Comparison of ENCODE assay signal across 13 cellular contexts in genomic region chr14:61153436-61153835, GRCh38.
DNase-seq lines count a peak whose midpoint lies in the region; ATAC-seq and TF ChIP-seq lines count a peak whose summit lies in the region.
"Had no signal": no experiment of that assay in that cellular context is flagged by ENCODE, and none has a peak within 500 bp of the region (broad histone marks: within the 10 kb centered on the region; RNA-seq: fewer than 3 reads in every experiment).

No MANE protein-coding gene starts in this region.

- no peaks in the 10 kb centered on the region for H3K9me3 Mint-ChIP-seq in mesothelial cell of epicardium

- H3K4me1 Mint-ChIP-seq in mesothelial cell of epicardium, result peaks cover 38% of the 10 kb centered on the region
- H3K4me1 Mint-ChIP-seq: naive thymus-derived CD8-positive, alpha-beta T cell had no signal

- H3K4me3 Mint-ChIP-seq in mesothelial cell of epicardium, result no peak overlapping the region
- H3K4me3 Mint-ChIP-seq: naive thymus-derived CD8-positive, alpha-beta T cell had no signal

- H3K27me3 Mint-ChIP-seq in mesothelial cell of epicardium (ENCODE audit: low read depth), result no peaks in the 10 kb centered on the region

- ATAC-seq in GM19324 (IDR thresholded peaks at IDR 0.05; ENCODE audit: low FRiP score, unreplicated experiment), result no peak
- ATAC-seq: naive thymus-derived CD8-positive, alpha-beta T cell had no signal

- peak overlapping the region; percentile 84 for H3K27ac Mint-ChIP-seq in mesothelial cell of epicardium
- H3K27ac Mint-ChIP-seq: naive thymus-derived CD8-positive, alpha-beta T cell had no signal

- H3K4me3 ChIP-seq in choroid plexus epithelial cell (ENCODE audit: low read depth, low read length), result no peak overlapping the region

- peak; percentile 83 for DNase-seq in Daoy (ENCODE audit: low read depth)
- DNase-seq in NCI-H2171 (lab: John Stamatoyannopoulos, UW), result peak; percentile 83
- peak; percentile 60 for DNase-seq in choroid plexus epithelial cell (ENCODE audit: low read depth)
- DNase-seq in mesothelial cell of epicardium (ENCODE audit: low spot score in 2 of 2, unreplicated experiment in 2 of 2), result no peak
- DNase-seq in activated T-cell treated with anti-CD3 and anti-CD28 coated beads, Interleukin-2, amount 50 U/mL, for 1 hour, result no peak
- DNase-seq in COR-L47 (lab: John Stamatoyannopoulos, UW), result no peak
- DNase-seq in activated effector memory CD4-positive, alpha-beta T cell treated with Interleukin-2 at 50 U/mL for 16 hours, result no peak
- DNase-seq: naive thymus-derived CD8-positive, alpha-beta T cell; NCI-H187 treated with DMSO at 0.1 percent for 48 hours; stimulated activated CD4-positive, alpha-beta T cell treated with anti-CD3 and anti-CD28 coated beads, Interleukin-12 subunit alpha, Interleukin-12 subunit beta, amount 100 ng/mL, for 4 hours; stimulated activated CD8-positive, alpha-beta memory T cell treated with anti-CD3 and anti-CD28 coated beads, Interleukin-4, amount 100 ng/mL, for 48 hours; T1000 had no signal

- TF ChIP-seq CTCF in choroid plexus epithelial cell (conservative IDR thresholded peaks at IDR 0.05; ENCODE audit: low read depth, low read length) (peak; percentile 7), mesothelial cell of epicardium (IDR thresholded peaks at IDR 0.05; ENCODE audit: unreplicated experiment) (no peak)

- H3K36me3 Mint-ChIP-seq in mesothelial cell of epicardium, result no peaks in the 10 kb centered on the region
- H3K36me3 Mint-ChIP-seq: naive thymus-derived CD8-positive, alpha-beta T cell had no signal

Comparison
In these comparisons a context has a peak if more than half of its experiments do, and no peak if none do; other contexts are left out.
1. DNase-seq: peak in Daoy (single experiment), NCI-H2171 (single experiment) and choroid plexus epithelial cell (single experiment); none in mesothelial cell of epicardium (0 of 2), activated T-cell treated with anti-CD3 and anti-CD28 coated beads, Interleukin-2, amount 50 U/mL, for 1 hour (single experiment), COR-L47 (single experiment) and activated effector memory CD4-positive, alpha-beta T cell treated with Interleukin-2 at 50 U/mL for 16 hours (single experiment).